ENCODE assay signal across 13 cellular contexts in the genomic region with DNA sequence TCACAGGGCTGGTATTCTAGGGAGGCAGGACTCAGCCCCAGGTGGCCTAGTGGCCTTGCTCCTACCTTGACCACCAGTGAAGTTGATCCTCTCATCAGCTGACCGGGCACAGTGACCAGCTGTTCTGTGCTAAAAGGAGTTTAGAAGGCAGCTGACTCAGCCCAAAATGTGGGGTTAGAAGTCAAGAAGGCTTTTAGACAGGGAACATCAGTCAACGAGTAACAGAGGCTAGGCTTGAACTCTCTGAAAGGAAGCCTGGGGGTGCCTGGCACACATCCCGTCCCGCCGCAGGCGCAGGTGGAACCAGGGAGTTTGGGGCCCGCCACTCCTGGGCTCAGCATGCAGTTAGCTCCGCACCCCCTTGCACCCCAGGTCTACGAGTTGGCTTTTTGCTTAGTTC.
A peak's percentile ranks its signal among the peaks of the same experiment; 100 is the strongest.
DNase-seq lines count a peak whose midpoint lies in the region; ATAC-seq and TF ChIP-seq lines count a peak whose summit lies in the region.
"Had no signal": no experiment of that assay in that cellular context is flagged by ENCODE, and none has a peak within 500 bp of the region (broad histone marks: within the 10 kb centered on the region; RNA-seq: fewer than 3 reads in every experiment).

No MANE protein-coding gene starts in this region.

- H3K9me3 ChIP-seq in RWPE2 (ENCODE audit: severe bottlenecking) (no peaks in the 10 kb centered on the region), esophagus muscularis mucosa (no peaks in the 10 kb centered on the region), muscle layer of duodenum (ENCODE audit: control insufficient read depth in 1 of 2, low read length in 2 of 2) (no peaks in the 10 kb centered on the region), thoracic aorta (no peaks in the 10 kb centered on the region)

- H3K4me1 ChIP-seq in RWPE2 (ENCODE audit: insufficient read depth, poor library complexity, severe bottlenecking) (peaks cover 45% of the 10 kb centered on the region), esophagus muscularis mucosa (peaks cover 26 to 85% (median 77%) of the 10 kb centered on the region in 4 donors), muscle layer of duodenum (ENCODE audit: control insufficient read depth in 1 of 2, insufficient read depth in 2 of 2, low read length in 2 of 2) (peaks cover 5 to 11% of the 10 kb centered on the region in 2 donors), thoracic aorta (ENCODE audit: control insufficient read depth in 1 of 2, low read depth in 2 of 2) (peaks cover 30 to 58% of the 10 kb centered on the region in 2 donors)

- TF ChIP-seq EP300 in esophagus muscularis mucosa (IDR thresholded peaks at IDR 0.05) = no peak

- no peaks in the 10 kb centered on the region for H3K27me3 ChIP-seq in RWPE2 (ENCODE audit: insufficient read depth, poor library complexity, severe bottlenecking)
- no peaks in the 10 kb centered on the region for H3K27me3 ChIP-seq in esophagus muscularis mucosa
- H3K27me3 ChIP-seq in muscle layer of duodenum (ENCODE audit: low read depth, low read length) = no peaks in the 10 kb centered on the region
- H3K27me3 ChIP-seq in thoracic aorta (replicated peaks; ENCODE audit: insufficient read depth) = no peaks in the 10 kb centered on the region

- TF ChIP-seq POLR2A in esophagus muscularis mucosa (IDR thresholded peaks at IDR 0.05; ENCODE audit: low read depth) = no peak

- H3K4me3 ChIP-seq in RWPE2 (ENCODE audit: severe bottlenecking) (no peak overlapping the region), esophagus muscularis mucosa (no peak overlapping the region), muscle layer of duodenum (ENCODE audit: low read depth in 1 of 2, low read length in 2 of 2) (peak overlapping the region in 1 of 2 donors; percentile 26), thoracic aorta (peak overlapping the region; percentile 42)

- H3K27ac Mint-ChIP-seq in activated naive CD8-positive, alpha-beta T cell treated with anti-CD3 and anti-CD28 coated beads for 36 hours = no peak overlapping the region
- H3K27ac Mint-ChIP-seq: activated naive CD8-positive, alpha-beta T cell had no signal

- H3K9me3 Mint-ChIP-seq in activated naive CD8-positive, alpha-beta T cell treated with anti-CD3 and anti-CD28 coated beads for 36 hours = no peaks in the 10 kb centered on the region

- no peaks in the 10 kb centered on the region for H3K36me3 ChIP-seq in RWPE2 (ENCODE audit: low read depth)
- H3K36me3 ChIP-seq in esophagus muscularis mucosa = no peaks in the 10 kb centered on the region
- no peaks in the 10 kb centered on the region for H3K36me3 ChIP-seq in muscle layer of duodenum (ENCODE audit: control insufficient read depth in 1 of 2, insufficient read depth in 2 of 2, low read length in 2 of 2)
- no peaks in the 10 kb centered on the region for H3K36me3 ChIP-seq in thoracic aorta

- H3K27me3 Mint-ChIP-seq in activated naive CD8-positive, alpha-beta T cell treated with anti-CD3 and anti-CD28 coated beads for 36 hours = peaks cover 3% of the 10 kb centered on the region
- H3K27me3 Mint-ChIP-seq: activated naive CD8-positive, alpha-beta T cell had no signal

- no peaks in the 10 kb centered on the region for H3K36me3 Mint-ChIP-seq in activated naive CD8-positive, alpha-beta T cell treated with anti-CD3 and anti-CD28 coated beads for 36 hours
- H3K36me3 Mint-ChIP-seq: activated naive CD8-positive, alpha-beta T cell had no signal

- WGBS in esophagus muscularis mucosa = 89% methylated on average over 8 of the region's 9 CpGs

- no peak overlapping the region for H3K4me3 Mint-ChIP-seq in activated naive CD8-positive, alpha-beta T cell treated with anti-CD3 and anti-CD28 coated beads for 36 hours
- H3K4me3 Mint-ChIP-seq: activated naive CD8-positive, alpha-beta T cell had no signal

- H3K27ac ChIP-seq in RWPE2 (ENCODE audit: poor library complexity, severe bottlenecking) (peak overlapping the region; percentile 97), esophagus muscularis mucosa (replicated peaks in 1 of 4) (peak overlapping the region; percentile 96 to 98 (median 98)), muscle layer of duodenum (ENCODE audit: low read length) (peak overlapping the region; percentile 92), thoracic aorta (peak overlapping the region; percentile 93 to 98)

- intact Hi-C loops in esophagus muscularis mucosa (cut with DNase I) = loop anchor here (5.0 to 10.0 kb wide), 3 partner anchors 81 to 176 kb away; partner anchors contain the start of genes ERRFI1 and SLC45A1

- peaks cover 2% of the 10 kb centered on the region for H3K4me1 Mint-ChIP-seq in activated naive CD8-positive, alpha-beta T cell treated with anti-CD3 and anti-CD28 coated beads for 36 hours

- DNase-seq in RWPE2 (ENCODE audit: low spot score) = no peak
- DNase-seq in esophagus muscularis mucosa (ENCODE audit: extremely low spot score) = no peak
- no peak for DNase-seq in thoracic aorta (ENCODE audit: low spot score)
- DNase-seq in GDM1 (lab: John Stamatoyannopoulos, UW) = no peak
- no peak for DNase-seq in NK-92 (lab: John Stamatoyannopoulos, UW; ENCODE audit: unreplicated experiment)
- DNase-seq in activated naive CD8-positive, alpha-beta T cell treated with anti-CD3 and anti-CD28 coated beads for 36 hours = no peak
- DNase-seq: NCI-H446 treated with DMSO at 0.1 percent for 48 hours; occipital lobe; stimulated activated CD4-positive, alpha-beta T cell treated with anti-CD3 and anti-CD28 coated beads, Interleukin-4, amount 100 ng/mL, for 24 hours; stimulated activated naive CD4-positive, alpha-beta T cell had no signal

- ATAC-seq in RWPE2 (ENCODE audit: low read depth) = no peak
- ATAC-seq in thoracic aorta (ENCODE audit: insufficient number of reproducible peaks, low FRiP score, low read depth) = no peak
- no peak for ATAC-seq in HG03432 (IDR thresholded peaks at IDR 0.05; ENCODE audit: unreplicated experiment)

- TF ChIP-seq CTCF in RWPE2 (IDR thresholded peaks at IDR 0.05; ENCODE audit: poor library complexity, severe bottlenecking) (no peak), esophagus muscularis mucosa (IDR thresholded peaks at IDR 0.05) (no peak), thoracic aorta (IDR thresholded peaks at IDR 0.05) (no peak)
